1 cellular context compared by ENCODE assay signal in genomic region chr17:58330997-58331814, GRCh38.
TF ChIP-seq lines count a peak whose summit lies in the region.

No MANE protein-coding gene starts in this region.

TF ChIP-seq in K562, 482 proteins besides CTCF, POLR2A, EP300 and RAD21 (continued from another document):
- TF ChIP-seq ZBTB40 (IDR thresholded peaks at IDR 0.05) (no peak), ZBTB40 (CRISPR knock-in tag; IDR thresholded peaks at IDR 0.05) (no peak), NCOA1 (IDR thresholded peaks at IDR 0.05; ENCODE audit: low read depth) (peak; percentile 32; the same call in 1 of the 2 replicates), ZNF449 (CRISPR knock-in tag; IDR thresholded peaks at IDR 0.05) (no peak), HES1 (IDR thresholded peaks at IDR 0.05; ENCODE audit: low read depth) (no peak), PCBP1 (IDR thresholded peaks at IDR 0.05; ENCODE audit: low read depth, low read length, poor library complexity, severe bottlenecking) (peak; percentile 99), RBM22 (IDR thresholded peaks at IDR 0.05; ENCODE audit: low read depth, low read length, poor library complexity, severe bottlenecking) (peak; percentile 99), ZFP91 (CRISPR knock-in tag; IDR thresholded peaks at IDR 0.05) (no peak), ZBTB8A (IDR thresholded peaks at IDR 0.05; ENCODE audit: partially characterized antibody) (no peak), SMARCC2 (IDR thresholded peaks at IDR 0.05; ENCODE audit: low read depth) (no peak), IRF1 (CRISPR knock-in tag; IDR thresholded peaks at IDR 0.05; ENCODE audit: borderline replicate concordance) (no peak), ZNF589 (CRISPR knock-in tag; IDR thresholded peaks at IDR 0.05; ENCODE audit: low read depth) (no peak), ARID2 (IDR thresholded peaks at IDR 0.05) (no peak), ZNF518B (CRISPR knock-in tag; IDR thresholded peaks at IDR 0.05) (no peak), PHF20 (IDR thresholded peaks at IDR 0.05; ENCODE audit: partially characterized antibody) (no peak), ZBTB2 (IDR thresholded peaks at IDR 0.05) (no peak), ZBTB33 (CRISPR knock-in tag; IDR thresholded peaks at IDR 0.05) (no peak)
